Comparison of ENCODE assay signal across 30 cellular contexts in the genomic region with DNA sequence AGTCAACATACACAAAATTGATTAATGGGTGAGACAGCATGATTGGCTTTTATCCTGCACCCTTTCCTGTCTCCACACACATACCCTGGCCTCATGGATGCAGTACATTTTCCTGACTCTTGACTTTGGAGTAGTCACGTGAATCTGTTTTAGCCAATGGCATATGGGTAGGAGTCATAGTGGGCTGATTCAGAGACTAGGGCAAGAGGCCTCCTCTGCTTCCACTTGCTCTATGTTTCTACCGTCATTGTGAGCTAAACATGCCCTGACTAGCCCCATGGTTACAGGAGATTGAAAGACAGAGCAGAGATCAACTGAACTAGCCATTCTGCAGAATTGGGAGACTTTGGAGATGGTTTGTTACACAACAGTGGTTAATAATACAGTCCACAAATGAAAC.
DNase-seq lines count a peak whose midpoint lies in the region; ATAC-seq, FAIRE-seq and TF ChIP-seq lines count a peak whose summit lies in the region.
"Had no signal": no experiment of that assay in that cellular context is flagged by ENCODE, and none has a peak within 500 bp of the region (broad histone marks: within the 10 kb centered on the region; RNA-seq: fewer than 3 reads in every experiment).

No MANE protein-coding gene starts in this region.

- no peaks in the 10 kb centered on the region for H3K36me3 ChIP-seq in IMR-90 (ENCODE audit: control insufficient read depth, insufficient read depth, low read length)
- H3K36me3 ChIP-seq in H1 (ENCODE audit: control insufficient read depth in 2 of 4, insufficient read depth in 4 of 4, low read length in 3 of 4), result no peaks in the 10 kb centered on the region
- H3K36me3 ChIP-seq in osteoblast (ENCODE audit: insufficient read depth, low read length), result no peaks in the 10 kb centered on the region
- H3K36me3 ChIP-seq: BLaER1, esophagus muscularis mucosa, heart right ventricle, neutrophil, prostate gland, SJSA1, tibial artery had no signal

- no peaks in the 10 kb centered on the region for H3K79me1 ChIP-seq in IMR-90 (ENCODE audit: low read depth in 1 of 2, low read length in 2 of 2)
- no peaks in the 10 kb centered on the region for H3K79me1 ChIP-seq in H1 (ENCODE audit: low read depth, low read length)

- H3K9me3 ChIP-seq in IMR-90 (ENCODE audit: control insufficient read depth, insufficient read depth, low read length), result no peaks in the 10 kb centered on the region
- no peaks in the 10 kb centered on the region for H3K9me3 ChIP-seq in H1 (ENCODE audit: insufficient read depth in 2 of 2, low read depth in 1 of 2, low read length in 1 of 2)
- no peaks in the 10 kb centered on the region for H3K9me3 ChIP-seq in osteoblast (ENCODE audit: low read depth, low read length)
- H3K9me3 ChIP-seq: BLaER1, esophagus muscularis mucosa, heart right ventricle, neutrophil, prostate gland, SJSA1, tibial artery had no signal

- BruUV-seq in IMR-90 (replicated peaks; lab: Mats Ljungman, UMichigan), result no TSS peak

- TF ChIP-seq CTCF in IMR-90 (conservative IDR thresholded peaks at IDR 0.05; ENCODE audit: low read depth, low read length) (no peak), H1 (IDR thresholded peaks at IDR 0.05; ENCODE audit: control extremely low read depth in 1 of 3, insufficient read depth in 1 of 3, low read depth in 1 of 3, low read length in 3 of 3) (no peak), osteoblast (IDR thresholded peaks at IDR 0.05; ENCODE audit: extremely low read depth, low read depth, low read length) (no peak)

- DNase-seq in IMR-90 (no peak), RCC 7860 (ENCODE audit: low spot score) (peak; percentile 11), H1 (ENCODE audit: low read depth in 1 of 2, low spot score in 2 of 2) (no peak), osteoblast (ENCODE audit: insufficient read length, low spot score, missing footprints) (no peak), NOMO-1 treated with dmso at 0.1 percent for 144 hours (lab: John Stamatoyannopoulos, UW; ENCODE audit: unreplicated experiment) (no peak)
- DNase-seq in stimulated activated CD4-positive, alpha-beta T cell treated with anti-CD3 and anti-CD28 coated beads, Interleukin-15, amount 100 ng/mL, for 24 hours, result no peak
- DNase-seq: activated B cell treated with CpG ODN at 0.5 μM for 24 hours; activated CD4-positive, alpha-beta T cell treated with anti-CD3 and anti-CD28 coated beads, Interleukin-2, amount 10 ng/mL, durations not matched to agents 7 days and 5 days; activated effector memory CD4-positive, alpha-beta T cell treated with anti-CD3 and anti-CD28 coated beads, Interleukin-2, amount 50 U/mL, for 16 hours; anterior cingulate cortex; caudate nucleus; DMS 273 treated with DMSO at 0.1 percent for 48 hours; effector memory CD8-positive, alpha-beta T cell; heart right ventricle; Karpas-422; kidney; NCI-H1436 treated with DMSO at 0.1 percent for 48 hours; NCI-H526 treated with DMSO at 0.1 percent for 48 hours; stimulated activated CD4-positive, alpha-beta T cell treated with anti-CD3 and anti-CD28 coated beads, Interleukin-12 subunit alpha, Interleukin-12 subunit beta, amount 100 ng/mL, for 4 hours; stimulated activated CD4-positive, alpha-beta T cell treated with anti-CD3 and anti-CD28 coated beads, Interleukin-4, amount 100 ng/mL, for 1 hour; tibial artery had no signal

- in situ Hi-C loops in IMR-90 (cut with MboI; ENCODE audit: low sequenced_read_pairs), result loop anchor here (25.0 kb wide), 1 partner anchor 100 kb away; no protein-coding TSS in a partner anchor

- no peak for FAIRE-seq in RCC 7860 (lab: Jason Lieb, UNC)
- no peak for FAIRE-seq in H1 (lab: Jason Lieb, UNC)
- FAIRE-seq: frontal cortex, kidney had no signal

- H4K91ac ChIP-seq in IMR-90 (ENCODE audit: insufficient read depth, low read depth, low read length) (no peak overlapping the region), H1 (replicated peaks; ENCODE audit: insufficient read length, low read length) (peak overlapping the region; percentile 67)

- H3K9ac ChIP-seq in IMR-90 (ENCODE audit: low read depth, low read length) (no peak overlapping the region), H1 (replicated peaks in 1 of 4; ENCODE audit: extremely low read depth in 1 of 4, low read depth in 3 of 4, low read length in 3 of 4) (no peak overlapping the region)
- H3K9ac ChIP-seq: BLaER1 had no signal

- H2BK5ac ChIP-seq in IMR-90 (ENCODE audit: low read depth, low read length, poor library complexity, severe bottlenecking), result no peak overlapping the region
- peak overlapping the region; percentile 1; the same call in 1 of the 2 replicates for H2BK5ac ChIP-seq in H1 (ENCODE audit: low read depth, low read length)

- H2AK5ac ChIP-seq in IMR-90 (ENCODE audit: low read depth, low read length) (no peak overlapping the region), H1 (ENCODE audit: low read depth, low read length) (no peak overlapping the region)

- intact Hi-C loops in IMR-90 (cut with micrococcal nuclease), result no loop called here

- H3K4ac ChIP-seq in IMR-90 (ENCODE audit: low read depth, low read length) (no peak overlapping the region), H1 (replicated peaks; ENCODE audit: insufficient read length, low read depth, low read length) (no peak overlapping the region)

- H2BK20ac ChIP-seq in IMR-90 (ENCODE audit: low read depth, low read length) (no peak overlapping the region), H1 (ENCODE audit: low read length) (no peak overlapping the region)

- H3K18ac ChIP-seq in IMR-90 (ENCODE audit: low read depth, low read length) (0 out of 2 replicates have a peak overlapping the region, but pooled peaks have one; percentile 19), H1 (ENCODE audit: extremely low read depth, low read length) (no peak overlapping the region)

- H2BK15ac ChIP-seq in IMR-90 (ENCODE audit: low read depth, low read length) (no peak overlapping the region), H1 (ENCODE audit: low read length) (no peak overlapping the region)

- H3K23ac ChIP-seq in IMR-90 (ENCODE audit: low read depth, low read length) (no peak overlapping the region), H1 (ENCODE audit: insufficient read length) (no peak overlapping the region)

- ATAC-seq in IMR-90 (ENCODE audit: low read depth), result no peak; the same call in 1 of the 2 replicates
- no peak for ATAC-seq in GM18909 (IDR thresholded peaks at IDR 0.05; ENCODE audit: poor library complexity, unreplicated experiment)
- ATAC-seq: effector memory CD8-positive, alpha-beta T cell; HCT116; heart right ventricle; sciatic nerve had no signal

- no peak overlapping the region for H2AK9ac ChIP-seq in IMR-90 (replicated peaks; ENCODE audit: low read depth, low read length, poor library complexity)

- TF ChIP-seq POLR2A in IMR-90 (IDR thresholded peaks at IDR 0.05; ENCODE audit: low read depth, low read length), result no peak
- TF ChIP-seq POLR2A in H1 (IDR thresholded peaks at IDR 0.05; ENCODE audit: control extremely low read depth in 1 of 2, low read depth in 2 of 2, low read length in 2 of 2), result no peak

- H3K27me3 ChIP-seq in IMR-90 (ENCODE audit: control insufficient read depth, insufficient read depth, low read length) (no peaks in the 10 kb centered on the region; the same call in 1 of the 2 replicates), H1 (replicated peaks in 1 of 4; ENCODE audit: control insufficient read depth in 3 of 4, extremely low read depth in 1 of 4, insufficient read depth in 3 of 4, low read length in 3 of 4) (no peaks in the 10 kb centered on the region), osteoblast (ENCODE audit: insufficient read depth, low read length) (no peaks in the 10 kb centered on the region)
- H3K27me3 ChIP-seq: BLaER1, esophagus muscularis mucosa, heart right ventricle, neutrophil, SJSA1, tibial artery had no signal

- H3K27ac ChIP-seq in IMR-90 (ENCODE audit: insufficient read depth, low read length) (no peak overlapping the region), H1 (ENCODE audit: low read depth, low read length) (no peak overlapping the region), osteoblast (ENCODE audit: low read depth, low read length) (no peak overlapping the region)
- H3K27ac ChIP-seq: BLaER1, esophagus muscularis mucosa, heart right ventricle, neutrophil, prostate gland, SJSA1, tibial artery had no signal

- dilution Hi-C loops in IMR-90 (cut with HindIII; ENCODE audit: low sequenced_read_pairs, unreplicated experiment), result no loop called here

- no peak for TF ChIP-seq RAD21 in IMR-90 (IDR thresholded peaks at IDR 0.05; ENCODE audit: low read length)
- TF ChIP-seq RAD21 in H1 (IDR thresholded peaks at IDR 0.05 in 1 of 2, conservative IDR thresholded peaks at IDR 0.05 in 1 of 2; ENCODE audit: low read depth in 2 of 2, low read length in 2 of 2), result no peak

- no peaks in the 10 kb centered on the region for H4K20me1 ChIP-seq in IMR-90 (ENCODE audit: insufficient read depth, low read length)
- H4K20me1 ChIP-seq in H1 (replicated peaks in 1 of 2; ENCODE audit: control insufficient read depth in 1 of 2, insufficient read depth in 2 of 2, low read length in 2 of 2), result no peaks in the 10 kb centered on the region
- H4K20me1 ChIP-seq in osteoblast (ENCODE audit: insufficient read depth, low read length), result no peaks in the 10 kb centered on the region
- H4K20me1 ChIP-seq: BLaER1 had no signal

- no peak for TF ChIP-seq EP300 in H1 (IDR thresholded peaks at IDR 0.05; ENCODE audit: borderline replicate concordance in 1 of 2, low read depth in 2 of 2, low read length in 2 of 2)

- H3K9me1 ChIP-seq in IMR-90 (ENCODE audit: insufficient read depth, low read length), result no peaks in the 10 kb centered on the region

- H3K4me3 ChIP-seq in IMR-90 (ENCODE audit: insufficient read depth, low read depth, low read length) (no peak overlapping the region), H1 (ENCODE audit: extremely low read depth in 1 of 4, insufficient read depth in 2 of 4, low read depth in 3 of 4, low read length in 4 of 4) (no peak overlapping the region), osteoblast (ENCODE audit: insufficient read depth, low read length) (no peak overlapping the region)
- H3K4me3 ChIP-seq: BLaER1, esophagus muscularis mucosa, heart right ventricle, prostate gland, SJSA1, tibial artery had no signal

- H2AFZ ChIP-seq in IMR-90 (replicated peaks; ENCODE audit: low read length, poor library complexity) (no peak overlapping the region), H1 (ENCODE audit: low read length) (peak overlapping the region; percentile 27; the same call in 1 of the 2 replicates), osteoblast (ENCODE audit: low read length) (peak overlapping the region; percentile 2)

- whole genome bisulfite sequencing in IMR-90 (ENCODE audit: extremely low coverage in 2 of 2, insufficient read length in 1 of 2), 2 experiments, result no CpG with 5 or more reads among the region's 2 CpGs
- WGBS in H1 (ENCODE audit: extremely low coverage in 1 of 2, insufficient coverage in 1 of 2, insufficient read length in 1 of 2, insufficient replicate concordance in 2 of 2, low coverage in 1 of 2, low lambda C conversion rate in 2 of 2, missing lambda C conversion rate in 1 of 2), 2 experiments, result 100% methylated on average over 2 of the region's 2 CpGs; no CpG with 5 or more reads in 1 of the 2 experiments

- no peak overlapping the region for H2BK12ac ChIP-seq in H1 (ENCODE audit: low read depth, low read length)

- H3K79me2 ChIP-seq in H1 (ENCODE audit: control insufficient read depth in 1 of 2, insufficient read depth in 2 of 2, low read length in 2 of 2) (no peaks in the 10 kb centered on the region), osteoblast (ENCODE audit: insufficient read depth, low read length) (no peaks in the 10 kb centered on the region)

- no peak overlapping the region for H3K56ac ChIP-seq in IMR-90 (ENCODE audit: extremely low read depth, insufficient read depth, low read length)
- no peak overlapping the region for H3K56ac ChIP-seq in H1 (replicated peaks; ENCODE audit: insufficient read length, low read depth, low read length)

- H2BK120ac ChIP-seq in IMR-90 (ENCODE audit: low read depth, low read length) (no peak overlapping the region), H1 (replicated peaks; ENCODE audit: low read depth, low read length) (no peak overlapping the region)

- H3K14ac ChIP-seq in IMR-90 (replicated peaks; ENCODE audit: low read depth, low read length) (no peak overlapping the region), H1 (ENCODE audit: insufficient read length) (no peak overlapping the region)

- H3K4me2 ChIP-seq in IMR-90 (ENCODE audit: low read depth, low read length), result no peak overlapping the region
- H3K4me2 ChIP-seq in H1 (ENCODE audit: insufficient read depth in 1 of 2, low read depth in 2 of 2, low read length in 2 of 2), result no peak overlapping the region
- H3K4me2 ChIP-seq in osteoblast (ENCODE audit: insufficient read depth, low read length), result no peak overlapping the region
- H3K4me2 ChIP-seq: BLaER1 had no signal

- no peaks in the 10 kb centered on the region for H3K23me2 ChIP-seq in H1 (ENCODE audit: low read depth, low read length)

- H4K8ac ChIP-seq in IMR-90 (ENCODE audit: low read depth in 2 of 2, low read length in 2 of 2), result no peak overlapping the region
- no peak overlapping the region for H4K8ac ChIP-seq in H1 (ENCODE audit: extremely low read depth, insufficient read depth, low read length)

- CTCF ChIA-PET in IMR-90 (lab: Yijun Ruan, JAX), result no interaction called here
- CTCF ChIA-PET in H1 (lab: Charles Lee; ENCODE audit: partially characterized antibody), result interaction anchor here (1.4 kb wide), 1 partner anchor 17 kb away, joined by 5 read pairs; no protein-coding TSS in a partner anchor

- H4K5ac ChIP-seq in IMR-90 (ENCODE audit: low read depth, low read length) (no peak overlapping the region), H1 (ENCODE audit: insufficient read length, low read depth, low read length) (no peak overlapping the region)

- no peaks in the 10 kb centered on the region for H3K4me1 ChIP-seq in IMR-90 (ENCODE audit: control insufficient read depth, insufficient read depth, low read length)
- H3K4me1 ChIP-seq in H1 (replicated peaks in 1 of 4; ENCODE audit: control insufficient read depth in 3 of 4, insufficient read depth in 4 of 4, low read length in 3 of 4), result no peaks in the 10 kb centered on the region
- no peaks in the 10 kb centered on the region for H3K4me1 ChIP-seq in osteoblast (ENCODE audit: insufficient read depth, low read length)
- H3K4me1 ChIP-seq: BLaER1, heart right ventricle, prostate gland, SJSA1, tibial artery had no signal

- POLR2A ChIA-PET in IMR-90 (lab: Charles Lee; ENCODE audit: unreplicated experiment) (no interaction called here), H1 (lab: Charles Lee; ENCODE audit: partially characterized antibody) (no interaction called here)
